Comparison of ENCODE assay signal across 8 cellular contexts in genomic region chr16:27203429-27204231, GRCh38. TPM values are rescaled to one million over a fixed set of nuclear protein-coding genes. Genes with fewer than 3 reads are reported as not detected.
DNase-seq lines count a peak whose midpoint lies in the region; ATAC-seq and TF ChIP-seq lines count a peak whose summit lies in the region.

Gene KDM8 (plus strand): TSS chr16:27203526. CDS start chr16:27210124, 6,598 bp downstream.

- 0 to 1% (median 0%) methylated on average over 69 of the region's 69 CpGs for WGBS in psoas muscle, 3 donors

- intact Hi-C loops in psoas muscle (cut with DNase I), result no loop called here
- intact Hi-C loops in uterus (cut with DNase I; ENCODE audit: low total_unique reads), result no loop called here

- H3K27ac Mint-ChIP-seq in T-helper 17 cell, result peak within 1 kb of the TSS; percentile 99

- DNase-seq in NCI-H1694 treated with DMSO at 0.1 percent for 48 hours (lab: John Stamatoyannopoulos, UW) (peak; percentile 98), T-helper 17 cell (peak; percentile 98 to 100 (median 99)), right atrium auricular region (ENCODE audit: low spot score) (peak; percentile 99), psoas muscle (peak; percentile 99 to 100), uterus (peak; percentile 100)

- no peak for TF ChIP-seq CTCF in right atrium auricular region (IDR thresholded peaks at IDR 0.05)
- TF ChIP-seq CTCF in psoas muscle (IDR thresholded peaks at IDR 0.05), result no peak
- TF ChIP-seq CTCF in uterus (IDR thresholded peaks at IDR 0.05), result peak in 1 of 4 experiments; percentile 33

- H3K4me3 ChIP-seq in right atrium auricular region, result peak within 1 kb of the TSS; percentile 65 to 67
- H3K4me3 ChIP-seq in psoas muscle, result peak within 1 kb of the TSS; percentile 75
- peak within 1 kb of the TSS; percentile 69 to 78 for H3K4me3 ChIP-seq in uterus

- peaks cover 36% of the 10 kb centered on the region for H3K4me1 Mint-ChIP-seq in T-helper 17 cell

- H3K4me1 ChIP-seq in right atrium auricular region (peaks cover 0 to 17% of the 10 kb centered on the region in 2 donors), psoas muscle (peaks cover 22% of the 10 kb centered on the region), uterus (no peaks in the 10 kb centered on the region)

- peaks cover 2% of the 10 kb centered on the region for H3K36me3 Mint-ChIP-seq in T-helper 17 cell (ENCODE audit: low read depth)

- no peaks in the 10 kb centered on the region for H3K36me3 ChIP-seq in right atrium auricular region
- peaks cover 0 to 6% of the 10 kb centered on the region in 2 donors for H3K36me3 ChIP-seq in psoas muscle (ENCODE audit: insufficient read depth in 1 of 2, low read depth in 1 of 2)
- no peaks in the 10 kb centered on the region for H3K36me3 ChIP-seq in uterus

- H3K4me3 Mint-ChIP-seq in T-helper 17 cell, result peak within 1 kb of the TSS; percentile 99

- peak within 1 kb of the TSS; percentile 98 for H3K27ac ChIP-seq in angular gyrus (ENCODE audit: low read depth, low read length)
- H3K27ac ChIP-seq in right atrium auricular region, result peak within 1 kb of the TSS; percentile 96 to 97
- peak within 1 kb of the TSS; percentile 95 for H3K27ac ChIP-seq in psoas muscle
- H3K27ac ChIP-seq in uterus, result peak within 1 kb of the TSS; percentile 94 to 99

- no peaks in the 10 kb centered on the region for H3K27me3 ChIP-seq in right atrium auricular region
- no peaks in the 10 kb centered on the region for H3K27me3 ChIP-seq in psoas muscle (ENCODE audit: insufficient read depth in 3 of 3, low read length in 2 of 3)
- no peaks in the 10 kb centered on the region for H3K27me3 ChIP-seq in uterus

- TF ChIP-seq POLR2A in GM15510 (IDR thresholded peaks at IDR 0.05; ENCODE audit: borderline replicate concordance, extremely low read depth, insufficient read length), result peak; percentile 90
- peak; percentile 67 to 76 for TF ChIP-seq POLR2A in uterus (IDR thresholded peaks at IDR 0.05)

- H3K9me3 ChIP-seq in T-helper 17 cell (ENCODE audit: control insufficient read depth, low read length, poor library complexity, severe bottlenecking) (no peaks in the 10 kb centered on the region), right atrium auricular region (no peaks in the 10 kb centered on the region), psoas muscle (no peaks in the 10 kb centered on the region), uterus (no peaks in the 10 kb centered on the region)

- H3K27me3 Mint-ChIP-seq in T-helper 17 cell, result no peaks in the 10 kb centered on the region

- ATAC-seq in HG02885 (IDR thresholded peaks at IDR 0.05; ENCODE audit: poor library complexity, unreplicated experiment) (peak; percentile 83), T-helper 17 cell (peak; percentile 83), psoas muscle (peak; percentile 92 to 96 (median 94))

RNA-seq across cellular contexts. Expression of gene KDM8, which starts in this region (rescaled TPM):
- total RNA-seq in T-helper 17 cell (10 to 100 TPM; 11.6 to 11.9 TPM), right atrium auricular region (1 to 10 TPM; 2.9 to 3.8 TPM), psoas muscle (1 to 10 TPM; 2.2 to 7.8 (median 4.6) TPM), uterus (10 to 100 TPM in 2 of 4 donors, 1 to 10 TPM in 1, not detected in 1; 4.1 to 31.0 (median 11.5) TPM)
- 1 to 10 TPM; 2.4 to 3.5 (median 3.0) TPM for polyA plus RNA-seq in psoas muscle

Comparison
In these comparisons a context has a peak if more than half of its experiments do, and no peak if none do; other contexts are left out.
1. Peak in every context shown above with its lines: DNase-seq, ATAC-seq, H3K4me3 ChIP-seq and H3K27ac ChIP-seq.